Comparison of ENCODE assay signal across 1 cellular context in genomic region chr19:308471-309205, GRCh38.
TF ChIP-seq lines count a peak whose summit lies in the region.

No MANE protein-coding gene starts in this region.

TF ChIP-seq in WTC11, 78 proteins besides CTCF, POLR2A, EP300 and RAD21 (continued from another document):
- TF ChIP-seq, protein P1, sequence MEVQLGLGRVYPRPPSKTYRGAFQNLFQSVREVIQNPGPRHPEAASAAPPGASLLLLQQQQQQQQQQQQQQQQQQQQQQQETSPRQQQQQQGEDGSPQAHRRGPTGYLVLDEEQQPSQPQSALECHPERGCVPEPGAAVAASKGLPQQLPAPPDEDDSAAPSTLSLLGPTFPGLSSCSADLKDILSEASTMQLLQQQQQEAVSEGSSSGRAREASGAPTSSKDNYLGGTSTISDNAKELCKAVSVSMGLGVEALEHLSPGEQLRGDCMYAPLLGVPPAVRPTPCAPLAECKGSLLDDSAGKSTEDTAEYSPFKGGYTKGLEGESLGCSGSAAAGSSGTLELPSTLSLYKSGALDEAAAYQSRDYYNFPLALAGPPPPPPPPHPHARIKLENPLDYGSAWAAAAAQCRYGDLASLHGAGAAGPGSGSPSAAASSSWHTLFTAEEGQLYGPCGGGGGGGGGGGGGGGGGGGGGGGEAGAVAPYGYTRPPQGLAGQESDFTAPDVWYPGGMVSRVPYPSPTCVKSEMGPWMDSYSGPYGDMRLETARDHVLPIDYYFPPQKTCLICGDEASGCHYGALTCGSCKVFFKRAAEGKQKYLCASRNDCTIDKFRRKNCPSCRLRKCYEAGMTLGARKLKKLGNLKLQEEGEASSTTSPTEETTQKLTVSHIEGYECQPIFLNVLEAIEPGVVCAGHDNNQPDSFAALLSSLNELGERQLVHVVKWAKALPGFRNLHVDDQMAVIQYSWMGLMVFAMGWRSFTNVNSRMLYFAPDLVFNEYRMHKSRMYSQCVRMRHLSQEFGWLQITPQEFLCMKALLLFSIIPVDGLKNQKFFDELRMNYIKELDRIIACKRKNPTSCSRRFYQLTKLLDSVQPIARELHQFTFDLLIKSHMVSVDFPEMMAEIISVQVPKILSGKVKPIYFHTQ (CRISPR knock-in tag; IDR thresholded peaks at IDR 0.05) = no peak
- TF ChIP-seq FOXP1 (CRISPR knock-in tag; IDR thresholded peaks at IDR 0.05; ENCODE audit: borderline replicate concordance) (no peak), MYBL2 (CRISPR knock-in tag; IDR thresholded peaks at IDR 0.05) (no peak), ELF4 (CRISPR knock-in tag; IDR thresholded peaks at IDR 0.05; ENCODE audit: low read depth) (no peak), E2F5 (CRISPR knock-in tag; IDR thresholded peaks at IDR 0.05) (no peak), SP1 (CRISPR knock-in tag; conservative IDR thresholded peaks at IDR 0.05) (no peak), E2F4 (CRISPR knock-in tag; IDR thresholded peaks at IDR 0.05; ENCODE audit: borderline replicate concordance, low read depth) (no peak), ZNF416 (CRISPR knock-in tag; IDR thresholded peaks at IDR 0.05) (no peak), ATF1 (CRISPR knock-in tag; IDR thresholded peaks at IDR 0.05) (no peak), PRDM15 (CRISPR knock-in tag; IDR thresholded peaks at IDR 0.05) (no peak), TCF7 (CRISPR knock-in tag; IDR thresholded peaks at IDR 0.05; ENCODE audit: low read depth) (no peak), NR3C1 (CRISPR knock-in tag; conservative IDR thresholded peaks at IDR 0.05; ENCODE audit: low read depth) (no peak)
- TF ChIP-seq, protein P2, sequence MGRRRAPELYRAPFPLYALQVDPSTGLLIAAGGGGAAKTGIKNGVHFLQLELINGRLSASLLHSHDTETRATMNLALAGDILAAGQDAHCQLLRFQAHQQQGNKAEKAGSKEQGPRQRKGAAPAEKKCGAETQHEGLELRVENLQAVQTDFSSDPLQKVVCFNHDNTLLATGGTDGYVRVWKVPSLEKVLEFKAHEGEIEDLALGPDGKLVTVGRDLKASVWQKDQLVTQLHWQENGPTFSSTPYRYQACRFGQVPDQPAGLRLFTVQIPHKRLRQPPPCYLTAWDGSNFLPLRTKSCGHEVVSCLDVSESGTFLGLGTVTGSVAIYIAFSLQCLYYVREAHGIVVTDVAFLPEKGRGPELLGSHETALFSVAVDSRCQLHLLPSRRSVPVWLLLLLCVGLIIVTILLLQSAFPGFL (CRISPR knock-in tag; IDR thresholded peaks at IDR 0.05; ENCODE audit: borderline replicate concordance) = no peak
- TF ChIP-seq, protein P3, sequence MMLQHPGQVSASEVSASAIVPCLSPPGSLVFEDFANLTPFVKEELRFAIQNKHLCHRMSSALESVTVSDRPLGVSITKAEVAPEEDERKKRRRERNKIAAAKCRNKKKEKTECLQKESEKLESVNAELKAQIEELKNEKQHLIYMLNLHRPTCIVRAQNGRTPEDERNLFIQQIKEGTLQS (CRISPR knock-in tag; conservative IDR thresholded peaks at IDR 0.05) = no peak
